ENCODE assay signal across 12 cellular contexts in genomic region chr3:52893723-52894122, GRCh38. TPM values are rescaled to one million over a fixed set of nuclear protein-coding genes. Genes with fewer than 3 reads are reported as not detected.
DNase-seq lines count a peak whose midpoint lies in the region; ATAC-seq and TF ChIP-seq lines count a peak whose summit lies in the region.
"Had no signal": no experiment of that assay in that cellular context is flagged by ENCODE, and none has a peak within 500 bp of the region (broad histone marks: within the 10 kb centered on the region; RNA-seq: fewer than 3 reads in every experiment).

No MANE protein-coding gene starts in this region.

- H3K36me3 Mint-ChIP-seq in activated CD8-positive, alpha-beta memory T cell treated with anti-CD3 and anti-CD28 coated beads, Interleukin-2, amount 10 ng/mL, durations not matched to agents 7 days and 5 days = peaks cover 22% of the 10 kb centered on the region
- peaks cover 10% of the 10 kb centered on the region for H3K36me3 Mint-ChIP-seq in activated naive CD8-positive, alpha-beta T cell treated with anti-CD3 and anti-CD28 coated beads, Interleukin-2, amount 50 U/mL, for 24 hours (ENCODE audit: low read depth)

- no peaks in the 10 kb centered on the region for H3K9me3 Mint-ChIP-seq in activated CD8-positive, alpha-beta memory T cell treated with anti-CD3 and anti-CD28 coated beads, Interleukin-2, amount 10 ng/mL, durations not matched to agents 7 days and 5 days (ENCODE audit: low read depth)
- H3K9me3 Mint-ChIP-seq in activated naive CD8-positive, alpha-beta T cell treated with anti-CD3 and anti-CD28 coated beads, Interleukin-2, amount 50 U/mL, for 24 hours = no peaks in the 10 kb centered on the region

- no peaks in the 10 kb centered on the region for H3K27me3 Mint-ChIP-seq in activated CD8-positive, alpha-beta memory T cell treated with anti-CD3 and anti-CD28 coated beads, Interleukin-2, amount 10 ng/mL, durations not matched to agents 7 days and 5 days
- H3K27me3 Mint-ChIP-seq in activated naive CD8-positive, alpha-beta T cell treated with anti-CD3 and anti-CD28 coated beads, Interleukin-2, amount 50 U/mL, for 24 hours = no peaks in the 10 kb centered on the region

- peaks cover 71% of the 10 kb centered on the region for H3K4me1 Mint-ChIP-seq in activated CD8-positive, alpha-beta memory T cell treated with anti-CD3 and anti-CD28 coated beads, Interleukin-2, amount 10 ng/mL, durations not matched to agents 7 days and 5 days
- H3K4me1 Mint-ChIP-seq in activated naive CD8-positive, alpha-beta T cell treated with anti-CD3 and anti-CD28 coated beads, Interleukin-2, amount 50 U/mL, for 24 hours = peaks cover 70% of the 10 kb centered on the region

- no peaks in the 10 kb centered on the region for H3K9me3 ChIP-seq in right lobe of liver
- H3K9me3 ChIP-seq in tibial artery = no peaks in the 10 kb centered on the region

- peak overlapping the region; percentile 94 for H3K27ac Mint-ChIP-seq in activated CD8-positive, alpha-beta memory T cell treated with anti-CD3 and anti-CD28 coated beads, Interleukin-2, amount 10 ng/mL, durations not matched to agents 7 days and 5 days
- peak overlapping the region; percentile 89 for H3K27ac Mint-ChIP-seq in activated naive CD8-positive, alpha-beta T cell treated with anti-CD3 and anti-CD28 coated beads, Interleukin-2, amount 50 U/mL, for 24 hours

- peak overlapping the region; percentile 78 for H3K4me3 Mint-ChIP-seq in activated CD8-positive, alpha-beta memory T cell treated with anti-CD3 and anti-CD28 coated beads, Interleukin-2, amount 10 ng/mL, durations not matched to agents 7 days and 5 days
- H3K4me3 Mint-ChIP-seq in activated naive CD8-positive, alpha-beta T cell treated with anti-CD3 and anti-CD28 coated beads, Interleukin-2, amount 50 U/mL, for 24 hours = peak overlapping the region; percentile 60

- 31% methylated on average over 4 of the region's 4 CpGs for WGBS in right lobe of liver (ENCODE audit: insufficient coverage, low coverage, low lambda C conversion rate, missing lambda C conversion rate)

- intact Hi-C loops in right lobe of liver (cut with DNase I) = no loop called here
- intact Hi-C loops in tibial artery (cut with DNase I; ENCODE audit: low total_unique reads) = loop anchor here (2.0 kb wide), 1 partner anchor 61 kb away; no protein-coding TSS in a partner anchor

- no peak for ATAC-seq in activated CD8-positive, alpha-beta memory T cell treated with anti-CD3 and anti-CD28 coated beads, Interleukin-2, amount 10 ng/mL, durations not matched to agents 7 days and 5 days
- no peak for ATAC-seq in activated naive CD8-positive, alpha-beta T cell treated with anti-CD3 and anti-CD28 coated beads, Interleukin-2, amount 50 U/mL, for 24 hours
- peak; percentile 74 to 82 (median 76) for ATAC-seq in right lobe of liver
- no peak for ATAC-seq in foreskin keratinocyte

- H3K4me3 ChIP-seq in right lobe of liver (peak overlapping the region in 1 of 3 donors; percentile 26), tibial artery (no peak overlapping the region)

- CTCF ChIA-PET in activated CD8-positive, alpha-beta memory T cell treated with anti-CD3 and anti-CD28 coated beads, Interleukin-2, amount 10 ng/mL, durations not matched to agents 7 days and 5 days (lab: Charles Lee) = interaction anchor here (0.6 to 2.0 kb wide), 10 partner anchors 9 to 154 kb away, joined by 3 to 7 read pairs (median 4); partner anchors contain the start of genes NEK4 and SFMBT1

- H3K27me3 ChIP-seq in right lobe of liver (no peaks in the 10 kb centered on the region), tibial artery (no peaks in the 10 kb centered on the region), foreskin keratinocyte (no peaks in the 10 kb centered on the region)

- TF ChIP-seq POLR2A in right lobe of liver (IDR thresholded peaks at IDR 0.05) = peak; percentile 49

- TF ChIP-seq CTCF in right lobe of liver (IDR thresholded peaks at IDR 0.05) (no peak), tibial artery (IDR thresholded peaks at IDR 0.05) (no peak), foreskin keratinocyte (conservative IDR thresholded peaks at IDR 0.05) (no peak)

- peak overlapping the region; percentile 63 to 84 (median 70) for H3K27ac ChIP-seq in right lobe of liver
- H3K27ac ChIP-seq in tibial artery = peak overlapping the region; percentile 85 to 89
- H3K27ac ChIP-seq in foreskin keratinocyte = no peak overlapping the region

- H3K36me3 ChIP-seq in right lobe of liver (no peaks in the 10 kb centered on the region), tibial artery (no peaks in the 10 kb centered on the region)

- DNase-seq in activated CD8-positive, alpha-beta memory T cell treated with anti-CD3 and anti-CD28 coated beads, Interleukin-2, amount 10 ng/mL, durations not matched to agents 7 days and 5 days = no peak
- no peak for DNase-seq in activated CD8-positive, alpha-beta memory T cell treated with anti-CD3 and anti-CD28 coated beads, Interleukin-2, amount 50 U/mL, for 48 hours
- DNase-seq in activated naive CD8-positive, alpha-beta T cell treated with anti-CD3 and anti-CD28 coated beads, Interleukin-2, amount 50 U/mL, for 24 hours = no peak
- DNase-seq in right lobe of liver (peak; percentile 70 to 92 (median 86)), tibial artery (peak in 1 of 2 donors; percentile 77), NCI-H1105 (lab: John Stamatoyannopoulos, UW) (no peak), foreskin keratinocyte (no peak), NCI-H524 (lab: John Stamatoyannopoulos, UW) (no peak)
- DNase-seq: activated effector memory CD4-positive, alpha-beta T cell treated with anti-CD3 and anti-CD28 coated beads, Interleukin-2, amount 50 U/mL, for 16 hours; IMR-90; NCI-H774; posterior cingulate gyrus had no signal

- peaks cover 0 to 62% (median 16%) of the 10 kb centered on the region in 4 donors for H3K4me1 ChIP-seq in right lobe of liver
- peaks cover 0 to 81% (median 73%) of the 10 kb centered on the region in 4 donors for H3K4me1 ChIP-seq in tibial artery
- H3K4me1 ChIP-seq in foreskin keratinocyte = peaks cover 9% of the 10 kb centered on the region

RNA-seq across cellular contexts. Expression of gene STIMATE, which starts 3.6 kb away (rescaled TPM):
- total RNA-seq in activated CD8-positive, alpha-beta memory T cell treated with anti-CD3 and anti-CD28 coated beads, Interleukin-2, amount 10 ng/mL, durations not matched to agents 7 days and 5 days = 10 to 100 TPM; 43.3 to 47.8 TPM
- total RNA-seq in right lobe of liver (10 to 100 TPM; 17.4 to 48.5 (median 33.8) TPM), foreskin keratinocyte (16.9 and 17.2 TPM in 2 replicates)
- 13.5 and 16.3 TPM in 2 replicates for polyA plus RNA-seq in foreskin keratinocyte

RNA-seq across cellular contexts. Expression of gene MUSTN1, which starts 58.9 kb away (rescaled TPM):
- 1 to 10 TPM in 1 of 2 experiments, under 1 TPM in 1; 0.40 to 3.0 TPM for total RNA-seq in activated CD8-positive, alpha-beta memory T cell treated with anti-CD3 and anti-CD28 coated beads, Interleukin-2, amount 10 ng/mL, durations not matched to agents 7 days and 5 days
- total RNA-seq in right lobe of liver (1 to 10 TPM in 3 of 6 experiments, under 1 TPM in 1, not detected in 2; 0.59 to 9.9 (median 5.7) TPM), foreskin keratinocyte (0.65 and 1.2 TPM in 2 replicates)
- polyA plus RNA-seq in foreskin keratinocyte = 0.80 and 0.84 TPM in 2 replicates
- total RNA-seq: IMR-90 had no signal
- polyA plus RNA-seq: IMR-90 had no signal

Comparison
In these comparisons a context has a peak if more than half of its experiments do, and no peak if none do; other contexts are left out.
1. ATAC-seq: peak in right lobe of liver (4 of 4); none in activated CD8-positive, alpha-beta memory T cell treated with anti-CD3 and anti-CD28 coated beads, Interleukin-2, amount 10 ng/mL, durations not matched to agents 7 days and 5 days (single experiment), activated naive CD8-positive, alpha-beta T cell treated with anti-CD3 and anti-CD28 coated beads, Interleukin-2, amount 50 U/mL, for 24 hours (single experiment) and foreskin keratinocyte (single experiment).
2. DNase-seq: peak in right lobe of liver (3 of 3); none in activated CD8-positive, alpha-beta memory T cell treated with anti-CD3 and anti-CD28 coated beads, Interleukin-2, amount 10 ng/mL, durations not matched to agents 7 days and 5 days (single experiment), activated CD8-positive, alpha-beta memory T cell treated with anti-CD3 and anti-CD28 coated beads, Interleukin-2, amount 50 U/mL, for 48 hours (single experiment), activated naive CD8-positive, alpha-beta T cell treated with anti-CD3 and anti-CD28 coated beads, Interleukin-2, amount 50 U/mL, for 24 hours (single experiment), NCI-H1105 (single experiment), foreskin keratinocyte (0 of 2) and NCI-H524 (0 of 2).